11 cellular contexts compared by ENCODE assay signal in genomic region chr10:35387768-35388167, GRCh38. TPM values are rescaled to one million over a fixed set of nuclear protein-coding genes. Genes with fewer than 3 reads are reported as not detected.
A peak's percentile ranks its signal among the peaks of the same experiment; 100 is the strongest.
DNase-seq lines count a peak whose midpoint lies in the region; ATAC-seq, FAIRE-seq and TF ChIP-seq lines count a peak whose summit lies in the region.
"Had no signal": no experiment of that assay in that cellular context is flagged by ENCODE, and none has a peak within 500 bp of the region (broad histone marks: within the 10 kb centered on the region; RNA-seq: fewer than 3 reads in every experiment).

No MANE protein-coding gene starts in this region.

- no peaks in the 10 kb centered on the region for H3K36me3 ChIP-seq in Peyer's patch
- H3K36me3 ChIP-seq: cardiac muscle cell had no signal

- ATAC-seq in GM18498 (IDR thresholded peaks at IDR 0.05; ENCODE audit: unreplicated experiment) (peak; percentile 81), GM21786 (IDR thresholded peaks at IDR 0.05; ENCODE audit: unreplicated experiment) (peak; percentile 75), foreskin keratinocyte (peak; percentile 62)

- H3K9me3 ChIP-seq in Peyer's patch: no peaks in the 10 kb centered on the region

- no peak for FAIRE-seq in frontal cortex (lab: Jason Lieb, UNC)

- TF ChIP-seq CTCF in foreskin keratinocyte (conservative IDR thresholded peaks at IDR 0.05) (no peak), Peyer's patch (IDR thresholded peaks at IDR 0.05) (no peak)

- DNase-seq in HT1080 (ENCODE audit: low read depth) (peak; percentile 21), foreskin keratinocyte (peak; percentile 32 to 61), NAMALWA (ENCODE audit: low spot score) (no peak), Peyer's patch (no peak), frontal cortex (ENCODE audit: low spot score in 2 of 2) (no peak)
- DNase-seq in activated CD4-positive, CD25-positive, alpha-beta regulatory T cell (lab: John Stamatoyannopoulos, UW): no peak
- DNase-seq: KBM-7 had no signal

- no peak overlapping the region for H3K27ac ChIP-seq in foreskin keratinocyte
- H3K27ac ChIP-seq in Peyer's patch: no peak overlapping the region
- H3K27ac ChIP-seq: cardiac muscle cell had no signal

- H3K4me3 ChIP-seq in Peyer's patch: no peak overlapping the region
- H3K4me3 ChIP-seq: cardiac muscle cell, lung had no signal

- peaks cover 19% of the 10 kb centered on the region for H3K4me1 ChIP-seq in foreskin keratinocyte
- H3K4me1 ChIP-seq in Peyer's patch: peaks cover 0 to 14% (median 0%) of the 10 kb centered on the region in 4 donors

- H3K27me3 ChIP-seq in foreskin keratinocyte (no peaks in the 10 kb centered on the region), Peyer's patch (no peaks in the 10 kb centered on the region)
- H3K27me3 ChIP-seq: cardiac muscle cell had no signal

- TF ChIP-seq POLR2A in Peyer's patch (IDR thresholded peaks at IDR 0.05): no peak

RNA-seq across cellular contexts. Expression of gene CCNY, which starts 51.5 kb away (rescaled TPM):
- total RNA-seq in HT1080 (2014; rRNA removed; shearing (Covaris generic)): 65.3 and 80.4 TPM in 2 replicates
- 58.2 and 63.9 TPM in 2 replicates for polyA plus RNA-seq in HT1080 (2015; cell fraction: cytosol; rRNA removed)
- 40.0 and 42.3 TPM in 2 replicates for polyA plus RNA-seq in HT1080 (2015; cell fraction: nucleus; rRNA removed)
- total RNA-seq in foreskin keratinocyte (34.4 and 37.6 TPM in 2 replicates), Peyer's patch (10 to 100 TPM; 21.7 to 27.7 (median 24.8) TPM), frontal cortex (54.6 TPM)
- 25.8 and 26.7 TPM in 2 replicates for polyA plus RNA-seq in foreskin keratinocyte

Comparison
In these comparisons a context has a peak if more than half of its experiments do, and no peak if none do; other contexts are left out.
1. DNase-seq: peak in HT1080 (single experiment) and foreskin keratinocyte (2 of 2); none in NAMALWA (single experiment), activated CD4-positive, CD25-positive, alpha-beta regulatory T cell (0 of 4), Peyer's patch (0 of 3) and frontal cortex (0 of 2).
2. Peak in every context shown above with its lines, with median percentiles within 50 percentile points of each other: ATAC-seq.